In genomic region chr3:48240000-48240710, GRCh38 we compare ENCODE assay signal across 9 cellular contexts. TPM values are rescaled to one million over a fixed set of nuclear protein-coding genes. Genes with fewer than 3 reads are reported as not detected.
DNase-seq lines count a peak whose midpoint lies in the region; ATAC-seq and TF ChIP-seq lines count a peak whose summit lies in the region.
"Had no signal": no experiment of that assay in that cellular context is flagged by ENCODE, and none has a peak within 500 bp of the region (broad histone marks: within the 10 kb centered on the region; RNA-seq: fewer than 3 reads in every experiment).

No MANE protein-coding gene starts in this region.

- H3K27ac Mint-ChIP-seq in stimulated activated memory B cell treated with anti-CD40 and anti-IgM and Interleukin-4, amounts not matched to agents 10 μg/mL and 1 μg/mL and 100 μg/mL, for 72 hours: peak overlapping the region; percentile 89

- no peak for TF ChIP-seq CTCF in SU-DHL-6 (IDR thresholded peaks at IDR 0.05; ENCODE audit: insufficient read depth, low read length, poor library complexity, severe bottlenecking)
- no peak for TF ChIP-seq CTCF in hepatocyte (IDR thresholded peaks at IDR 0.05; ENCODE audit: poor library complexity)

- H3F3A ChIP-seq in SU-DHL-6 (ENCODE audit: insufficient read depth): peaks cover 26% of the 10 kb centered on the region

- H4K20me1 ChIP-seq in SU-DHL-6 (ENCODE audit: low read depth, low read length) (no peaks in the 10 kb centered on the region), hepatocyte (ENCODE audit: insufficient read depth, poor library complexity, severe bottlenecking) (no peaks in the 10 kb centered on the region)

- ATAC-seq in stimulated activated memory B cell treated with anti-CD40 and anti-IgM and Interleukin-4, amounts not matched to agents 10 μg/mL and 1 μg/mL and 100 μg/mL, for 72 hours: no peak

- H3K9me2 ChIP-seq in SU-DHL-6 (replicated peaks; ENCODE audit: insufficient read depth, low read length): no peaks in the 10 kb centered on the region
- no peaks in the 10 kb centered on the region for H3K9me2 ChIP-seq in hepatocyte (replicated peaks; ENCODE audit: insufficient read depth)

- peak overlapping the region; percentile 75 for H3K9ac ChIP-seq in SU-DHL-6 (ENCODE audit: low read length)

- H3K36me3 Mint-ChIP-seq in stimulated activated memory B cell treated with anti-CD40 and anti-IgM and Interleukin-4, amounts not matched to agents 10 μg/mL and 1 μg/mL and 100 μg/mL, for 72 hours: peaks cover under 1% of the 10 kb centered on the region

- peaks cover 3% of the 10 kb centered on the region for H3K4me1 ChIP-seq in hepatocyte (ENCODE audit: insufficient read depth)

- no peaks in the 10 kb centered on the region for H3K27me3 Mint-ChIP-seq in stimulated activated memory B cell treated with anti-CD40 and anti-IgM and Interleukin-4, amounts not matched to agents 10 μg/mL and 1 μg/mL and 100 μg/mL, for 72 hours

- H3K27me3 ChIP-seq in SU-DHL-6 (ENCODE audit: low read length) (no peaks in the 10 kb centered on the region), hepatocyte (no peaks in the 10 kb centered on the region)

- no peak overlapping the region for H3K4me3 ChIP-seq in SU-DHL-6 (ENCODE audit: insufficient read depth, low read length, poor library complexity, severe bottlenecking)
- H3K4me3 ChIP-seq in hepatocyte: no peak overlapping the region

- H3K4me1 Mint-ChIP-seq in stimulated activated memory B cell treated with anti-CD40 and anti-IgM and Interleukin-4, amounts not matched to agents 10 μg/mL and 1 μg/mL and 100 μg/mL, for 72 hours: peaks cover 16% of the 10 kb centered on the region

- peak overlapping the region; percentile 74 for H3K4me2 ChIP-seq in SU-DHL-6 (ENCODE audit: low read depth, low read length, poor library complexity, severe bottlenecking)
- H3K4me2 ChIP-seq in hepatocyte: peak overlapping the region; percentile 82

- no peak overlapping the region for H3K4me3 Mint-ChIP-seq in stimulated activated memory B cell treated with anti-CD40 and anti-IgM and Interleukin-4, amounts not matched to agents 10 μg/mL and 1 μg/mL and 100 μg/mL, for 72 hours

- no peaks in the 10 kb centered on the region for H3K9me3 Mint-ChIP-seq in stimulated activated memory B cell treated with anti-CD40 and anti-IgM and Interleukin-4, amounts not matched to agents 10 μg/mL and 1 μg/mL and 100 μg/mL, for 72 hours

- H3K36me3 ChIP-seq in SU-DHL-6 (ENCODE audit: low read length) (no peaks in the 10 kb centered on the region), hepatocyte (replicated peaks; ENCODE audit: insufficient read depth, low read depth) (no peaks in the 10 kb centered on the region)

- H3K27ac ChIP-seq in SU-DHL-6 (ENCODE audit: low read depth, low read length): no peak overlapping the region
- H3K27ac ChIP-seq in hepatocyte: peak overlapping the region; percentile 27

- peak; percentile 45 for DNase-seq in NCI-H2107 treated with DMSO at 0.1 percent for 48 hours (lab: John Stamatoyannopoulos, UW; ENCODE audit: unreplicated experiment)
- no peak for DNase-seq in NCI-H2107 (lab: John Stamatoyannopoulos, UW)
- DNase-seq in hepatocyte (ENCODE audit: low spot score): no peak
- DNase-seq in inferior parietal cortex (ENCODE audit: extremely low spot score): no peak
- no peak for DNase-seq in COLO668 (lab: John Stamatoyannopoulos, UW; ENCODE audit: unreplicated experiment)
- DNase-seq in NCI-H446 (lab: John Stamatoyannopoulos, UW): no peak

- 55% methylated on average over 15 of the region's 15 CpGs for WGBS in hepatocyte (ENCODE audit: low lambda C conversion rate, missing lambda C conversion rate)

- peaks cover 40% of the 10 kb centered on the region for H3K79me2 ChIP-seq in SU-DHL-6 (ENCODE audit: insufficient read depth, low read length)
- peaks cover 8% of the 10 kb centered on the region for H3K79me2 ChIP-seq in hepatocyte

- H3K9me3 ChIP-seq in SU-DHL-6 (ENCODE audit: insufficient read depth, low read length) (no peaks in the 10 kb centered on the region), hepatocyte (ENCODE audit: low read depth) (no peaks in the 10 kb centered on the region)

- H2AFZ ChIP-seq in SU-DHL-6 (ENCODE audit: low read depth, low read length, severe bottlenecking) (peak overlapping the region; percentile 92), hepatocyte (peak overlapping the region; percentile 31)

RNA-seq across cellular contexts. Expression of gene ZNF589, which starts 0.7 kb away (rescaled TPM):
- 3.5 and 6.3 TPM in 2 replicates for total RNA-seq in hepatocyte
- 3.9 and 4.2 TPM in 2 replicates for polyA plus RNA-seq in hepatocyte

RNA-seq across cellular contexts. Expression of gene CAMP, which starts 16.9 kb away (rescaled TPM):
- total RNA-seq in hepatocyte: not detected in 2 replicates
- 0.36 TPM in 1 of 2 replicates, not detected in the other for polyA plus RNA-seq in hepatocyte
- total RNA-seq: lung microvascular endothelial cell had no signal

RNA-seq across cellular contexts. Expression of gene CDC25A, which starts 51.9 kb away (rescaled TPM):
- 5.3 and 7.9 TPM in 2 replicates for total RNA-seq in hepatocyte
- 3.7 and 5.5 TPM in 2 replicates for polyA plus RNA-seq in hepatocyte
